Comparison of ENCODE assay signal across 26 cellular contexts in genomic region chr7:48438196-48438595, GRCh38.
"Had no signal": no experiment of that assay in that cellular context is flagged by ENCODE, and none has a peak within 500 bp of the region (broad histone marks: within the 10 kb centered on the region; RNA-seq: fewer than 3 reads in every experiment).

No MANE protein-coding gene starts in this region.

- H3K27me3 ChIP-seq: colonic mucosa, gastroesophageal sphincter, tibial artery had no signal

- H3K4me1 ChIP-seq: colonic mucosa, gastroesophageal sphincter, prostate gland, tibial artery had no signal

- H3K4me3 Mint-ChIP-seq: activated B cell treated with CpG ODN at 0.5 μM for 24 hours; activated naive CD4-positive, alpha-beta T cell treated with anti-CD3 and anti-CD28 coated beads, Interleukin-2, amount 50 U/mL, for 24 hours; effector memory CD8-positive, alpha-beta T cell; memory B cell; naive thymus-derived CD4-positive, alpha-beta T cell; stimulated activated effector memory CD8-positive, alpha-beta T cell treated with anti-CD3 and anti-CD28 coated beads, Interleukin-12 subunit alpha, Interleukin-12 subunit beta, amount 100 ng/mL, for 72 hours; stimulated activated naive CD8-positive, alpha-beta T cell treated with anti-CD3 and anti-CD28 coated beads, Interleukin-15, amount 100 ng/mL, for 72 hours; T-helper 17 cell had no signal

- H3K27me3 Mint-ChIP-seq: activated B cell treated with CpG ODN at 0.5 μM for 24 hours; effector memory CD8-positive, alpha-beta T cell; memory B cell; T-helper 17 cell had no signal

- H3K9me3 ChIP-seq: colonic mucosa, gastroesophageal sphincter, prostate gland, tibial artery had no signal

- H3K4me3 ChIP-seq: colonic mucosa, dorsolateral prefrontal cortex, gastroesophageal sphincter, prostate gland, tibial artery had no signal

- H3K36me3 ChIP-seq: colonic mucosa, gastroesophageal sphincter, prostate gland, tibial artery had no signal

- H3K27ac ChIP-seq: colonic mucosa, dorsolateral prefrontal cortex, gastroesophageal sphincter, prostate gland, tibial artery had no signal

- H3K27ac Mint-ChIP-seq: activated B cell treated with CpG ODN at 0.5 μM for 24 hours; activated naive CD4-positive, alpha-beta T cell treated with anti-CD3 and anti-CD28 coated beads, Interleukin-2, amount 50 U/mL, for 24 hours; effector memory CD8-positive, alpha-beta T cell; memory B cell; naive thymus-derived CD4-positive, alpha-beta T cell; stimulated activated effector memory CD8-positive, alpha-beta T cell treated with anti-CD3 and anti-CD28 coated beads, Interleukin-12 subunit alpha, Interleukin-12 subunit beta, amount 100 ng/mL, for 72 hours; stimulated activated naive CD8-positive, alpha-beta T cell treated with anti-CD3 and anti-CD28 coated beads, Interleukin-15, amount 100 ng/mL, for 72 hours; T-helper 17 cell had no signal

- H3K4me1 Mint-ChIP-seq: activated B cell treated with CpG ODN at 0.5 μM for 24 hours; activated naive CD4-positive, alpha-beta T cell treated with anti-CD3 and anti-CD28 coated beads, Interleukin-2, amount 50 U/mL, for 24 hours; memory B cell; naive thymus-derived CD4-positive, alpha-beta T cell; stimulated activated effector memory CD8-positive, alpha-beta T cell treated with anti-CD3 and anti-CD28 coated beads, Interleukin-12 subunit alpha, Interleukin-12 subunit beta, amount 100 ng/mL, for 72 hours; stimulated activated naive CD8-positive, alpha-beta T cell treated with anti-CD3 and anti-CD28 coated beads, Interleukin-15, amount 100 ng/mL, for 72 hours; T-helper 17 cell had no signal

- H3K36me3 Mint-ChIP-seq: activated naive CD4-positive, alpha-beta T cell treated with anti-CD3 and anti-CD28 coated beads, Interleukin-2, amount 50 U/mL, for 24 hours; memory B cell; naive thymus-derived CD4-positive, alpha-beta T cell; stimulated activated effector memory CD8-positive, alpha-beta T cell treated with anti-CD3 and anti-CD28 coated beads, Interleukin-12 subunit alpha, Interleukin-12 subunit beta, amount 100 ng/mL, for 72 hours had no signal

- DNase-seq: activated B cell treated with CpG ODN at 0.5 μM for 24 hours; activated CD4-positive, alpha-beta T cell treated with anti-CD3 and anti-CD28 coated beads for 4 hours; activated CD4-positive, alpha-beta T cell treated with anti-CD3 and anti-CD28 coated beads, Interleukin-2, amount 50 U/mL, for 48 hours; activated CD8-positive, alpha-beta memory T cell treated with anti-CD3 and anti-CD28 coated beads, Interleukin-2, amount 50 U/mL, for 48 hours; activated effector memory CD4-positive, alpha-beta T cell treated with Interleukin-2 at 50 U/mL for 16 hours; activated T-cell treated with anti-CD3 and anti-CD28 coated beads, Interleukin-2, amount 50 U/mL, for 48 hours; anterior cingulate cortex; central memory CD4-positive, alpha-beta T cell; colonic mucosa; dorsolateral prefrontal cortex; effector memory CD8-positive, alpha-beta T cell; head of caudate nucleus; hypothalamus; naive thymus-derived CD4-positive, alpha-beta T cell; right cardiac atrium; stimulated activated CD4-positive, alpha-beta T cell treated with anti-CD3 and anti-CD28 coated beads, Interleukin-2, amount 100 ng/mL, for 24 hours; stimulated activated naive CD8-positive, alpha-beta T cell treated with anti-CD3 and anti-CD28 coated beads, Interleukin-15, amount 100 ng/mL, for 72 hours; T-helper 17 cell; tibial artery had no signal

- FAIRE-seq: endothelial cell of umbilical vein, islet of Langerhans had no signal
